9 cellular contexts compared by ENCODE assay signal in the genomic region with DNA sequence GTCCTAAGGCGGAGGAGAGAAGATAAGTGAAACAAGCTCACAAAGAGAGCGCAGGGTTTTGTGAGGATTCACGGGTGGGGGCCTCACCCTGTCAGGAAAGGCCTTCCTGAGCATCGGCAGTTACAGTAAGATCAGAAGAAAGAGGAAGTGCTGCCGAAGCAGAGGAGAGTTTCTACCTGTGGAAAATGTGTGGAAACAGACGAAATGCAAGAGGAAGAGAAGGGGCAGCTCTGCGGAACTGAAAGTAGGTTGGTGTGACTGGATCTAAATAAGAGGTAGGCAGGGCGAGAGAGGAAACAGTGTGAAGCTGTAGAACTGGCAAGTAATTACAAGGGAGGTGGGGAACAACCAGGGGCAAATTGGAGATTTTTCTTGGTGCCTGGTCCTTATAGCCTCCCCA. TPM values are rescaled to one million over a fixed set of nuclear protein-coding genes. Genes with fewer than 3 reads are reported as not detected.
DNase-seq lines count a peak whose midpoint lies in the region; ATAC-seq and TF ChIP-seq lines count a peak whose summit lies in the region.
"Had no signal": no experiment of that assay in that cellular context is flagged by ENCODE, and none has a peak within 500 bp of the region (broad histone marks: within the 10 kb centered on the region; RNA-seq: fewer than 3 reads in every experiment).

No MANE protein-coding gene starts in this region.

- no peak for TF ChIP-seq CTCF in CD14-positive monocyte (IDR thresholded peaks at IDR 0.05)

- peak; percentile 68 for DNase-seq in CD14-positive monocyte (ENCODE audit: low spot score)
- peak; percentile 31 for DNase-seq in activated naive CD8-positive, alpha-beta T cell treated with anti-CD3 and anti-CD28 coated beads, Interleukin-2, amount 50 U/mL, for 24 hours
- no peak for DNase-seq in iPS-NIHi11 (ENCODE audit: low spot score)
- no peak for DNase-seq in ACHN
- no peak for DNase-seq in HuH-7.5 (ENCODE audit: low spot score)
- DNase-seq: DMS53 had no signal

- ATAC-seq in GM19438 (IDR thresholded peaks at IDR 0.05; ENCODE audit: low read depth, unreplicated experiment) (peak; percentile 39), HG03460 (IDR thresholded peaks at IDR 0.05; ENCODE audit: unreplicated experiment) (peak; percentile 61), HG03342 (IDR thresholded peaks at IDR 0.05; ENCODE audit: unreplicated experiment) (no peak)
- no peak for ATAC-seq in activated naive CD8-positive, alpha-beta T cell treated with anti-CD3 and anti-CD28 coated beads, Interleukin-2, amount 50 U/mL, for 24 hours

- no peaks in the 10 kb centered on the region for H3K36me3 Mint-ChIP-seq in CD14-positive monocyte
- peaks cover 11% of the 10 kb centered on the region for H3K36me3 Mint-ChIP-seq in activated naive CD8-positive, alpha-beta T cell treated with anti-CD3 and anti-CD28 coated beads, Interleukin-2, amount 50 U/mL, for 24 hours (ENCODE audit: low read depth)

- intact Hi-C loops in CD14-positive monocyte (cut with micrococcal nuclease), result loop anchor here in 1 of 2 donors (10.0 kb wide), 1 partner anchor 173 kb away; the partner anchor contains the start of gene CCDC88C

- H3K9me3 Mint-ChIP-seq in CD14-positive monocyte, result peaks cover 2 to 12% (median 7%) of the 10 kb centered on the region in 7 donors
- H3K9me3 Mint-ChIP-seq in activated naive CD8-positive, alpha-beta T cell treated with anti-CD3 and anti-CD28 coated beads, Interleukin-2, amount 50 U/mL, for 24 hours, result no peaks in the 10 kb centered on the region

- peak overlapping the region; percentile 37 to 80 for H3K4me3 Mint-ChIP-seq in CD14-positive monocyte
- peak overlapping the region; percentile 78 for H3K4me3 Mint-ChIP-seq in activated naive CD8-positive, alpha-beta T cell treated with anti-CD3 and anti-CD28 coated beads, Interleukin-2, amount 50 U/mL, for 24 hours

- in situ Hi-C loops in ACHN (cut with HindIII; ENCODE audit: low pct_ligation_motif_present, low pct_unique_long_range_greater_than_20kb, low sequenced_read_pairs), result no loop called here

- H3K27me3 Mint-ChIP-seq in CD14-positive monocyte (ENCODE audit: low read depth in 3 of 3), result peaks cover 9 to 13% (median 11%) of the 10 kb centered on the region in 3 donors
- H3K27me3 Mint-ChIP-seq in activated naive CD8-positive, alpha-beta T cell treated with anti-CD3 and anti-CD28 coated beads, Interleukin-2, amount 50 U/mL, for 24 hours, result no peaks in the 10 kb centered on the region

- peak overlapping the region; percentile 70 to 93 (median 86) for H3K27ac Mint-ChIP-seq in CD14-positive monocyte
- peak overlapping the region; percentile 80 for H3K27ac Mint-ChIP-seq in activated naive CD8-positive, alpha-beta T cell treated with anti-CD3 and anti-CD28 coated beads, Interleukin-2, amount 50 U/mL, for 24 hours

- peaks cover 59% of the 10 kb centered on the region for H3K4me1 Mint-ChIP-seq in CD14-positive monocyte
- H3K4me1 Mint-ChIP-seq in activated naive CD8-positive, alpha-beta T cell treated with anti-CD3 and anti-CD28 coated beads, Interleukin-2, amount 50 U/mL, for 24 hours, result peaks cover 99% of the 10 kb centered on the region

RNA-seq across cellular contexts. Expression of gene GPR68, which starts 2.7 kb away (rescaled TPM):
- polyA plus RNA-seq in CD14-positive monocyte, result under 1 TPM in 1 of 2 donors, not detected in 1; 0.05 TPM

Comparison
In these comparisons a context has a peak if more than half of its experiments do, and no peak if none do; other contexts are left out.
1. DNase-seq: peak in CD14-positive monocyte (single experiment) and activated naive CD8-positive, alpha-beta T cell treated with anti-CD3 and anti-CD28 coated beads, Interleukin-2, amount 50 U/mL, for 24 hours (single experiment); none in iPS-NIHi11 (single experiment), ACHN (single experiment) and HuH-7.5 (single experiment).
2. ATAC-seq: peak in GM19438 (single experiment) and HG03460 (single experiment); none in activated naive CD8-positive, alpha-beta T cell treated with anti-CD3 and anti-CD28 coated beads, Interleukin-2, amount 50 U/mL, for 24 hours (single experiment) and HG03342 (single experiment).